17 cellular contexts compared by ENCODE assay signal in genomic region chr1:102742426-102742825, GRCh38.
"Had no signal": no experiment of that assay in that cellular context is flagged by ENCODE, and none has a peak within 500 bp of the region (broad histone marks: within the 10 kb centered on the region; RNA-seq: fewer than 3 reads in every experiment).

No MANE protein-coding gene starts in this region.

- H3K27me3 ChIP-seq: brain microvascular endothelial cell, pancreas, thyroid gland had no signal

- H3K4me1 ChIP-seq: left ventricle myocardium inferior, pancreas, thyroid gland had no signal

- DNase-seq: activated CD4-positive, alpha-beta memory T cell treated with anti-CD3 and anti-CD28 coated beads, Interleukin-2, amount 10 ng/mL, durations not matched to agents 7 days and 5 days; activated CD4-positive, alpha-beta T cell treated with anti-CD3 and anti-CD28 coated beads for 36 hours; activated T-cell treated with anti-CD3 and anti-CD28 coated beads, Interleukin-2, amount 50 U/mL, for 24 hours; amygdala; brain microvascular endothelial cell; effector memory CD4-positive, alpha-beta T cell; hippocampal formation; kidney; left ventricle myocardium inferior; mucosa of descending colon; naive thymus-derived CD4-positive, alpha-beta T cell; pancreas; stimulated activated CD4-positive, alpha-beta T cell treated with anti-CD3 and anti-CD28 coated beads, Interleukin-2, amount 100 ng/mL, for 48 hours; T-helper 17 cell; thyroid gland had no signal

- H3K36me3 ChIP-seq: brain microvascular endothelial cell, left ventricle myocardium inferior, pancreas, thyroid gland had no signal

- H3K4me3 ChIP-seq: left ventricle myocardium inferior, mucosa of descending colon, pancreas, thyroid gland had no signal

- FAIRE-seq: pancreas, urothelium cell line had no signal

- ATAC-seq: activated CD4-positive, alpha-beta T cell treated with anti-CD3 and anti-CD28 coated beads for 36 hours; mucosa of descending colon; naive thymus-derived CD4-positive, alpha-beta T cell; pancreas; stimulated activated memory B cell treated with anti-CD40 and anti-IgM and Interleukin-4, amounts not matched to agents 10 μg/mL and 1 μg/mL and 100 μg/mL, for 72 hours; T-helper 17 cell had no signal

- H3K27ac ChIP-seq: brain microvascular endothelial cell, left ventricle myocardium inferior, pancreas, thyroid gland had no signal

- H3K9me3 ChIP-seq: mucosa of descending colon, pancreas, thyroid gland had no signal
